In genomic region chr11:70696076-70696475, GRCh38 we compare ENCODE assay signal across 36 cellular contexts.
"Had no signal": no experiment of that assay in that cellular context is flagged by ENCODE, and none has a peak within 500 bp of the region (broad histone marks: within the 10 kb centered on the region; RNA-seq: fewer than 3 reads in every experiment).

No MANE protein-coding gene starts in this region.

- FAIRE-seq: astrocyte had no signal

- ATAC-seq: activated naive CD4-positive, alpha-beta T cell treated with anti-CD3 and anti-CD28 coated beads, Interleukin-2, amount 50 U/mL, for 72 hours; activated T-cell treated with anti-CD3 and anti-CD28 coated beads, Interleukin-2, amount 50 U/mL, for 4 hours; PC-3 had no signal

- DNase-seq: activated B cell treated with CpG ODN at 0.5 μM for 24 hours; activated CD4-positive, alpha-beta memory T cell treated with anti-CD3 and anti-CD28 coated beads for 36 hours; activated CD4-positive, alpha-beta T cell treated with anti-CD3 and anti-CD28 coated beads for 4 hours; activated CD4-positive, alpha-beta T cell treated with anti-CD3 and anti-CD28 coated beads, Interleukin-2, amount 50 U/mL, for 1 hour; activated CD4-positive, CD25-positive, alpha-beta regulatory T cell treated with anti-CD3 and anti-CD28 coated beads, Interleukin-2, amount 50 U/mL, for 72 hours; activated CD8-positive, alpha-beta memory T cell treated with anti-CD3 and anti-CD28 coated beads, Interleukin-2, amount 50 U/mL, for 4 hours; activated gamma-delta T cell treated with Interleukin-2 at 50 U/mL for 16 hours; activated naive CD4-positive, alpha-beta T cell treated with anti-CD3 and anti-CD28 coated beads for 36 hours; activated T-cell treated with anti-CD3 and anti-CD28 coated beads for 4 hours; activated T-cell treated with anti-CD3 and anti-CD28 coated beads, Interleukin-2, amount 50 U/mL, for 4 hours; adrenal gland; central memory CD4-positive, alpha-beta T cell; Kasumi-1; KG1; MG63; MV-4-11; NCI-H1092; NCI-H1417; NCI-H146; NCI-H187; NCI-H2029 treated with DMSO at 0.1 percent for 48 hours; NCI-H345; NCI-H524 treated with DMSO at 0.1 percent for 48 hours; NCI-H748 treated with DMSO at 0.1 percent for 48 hours; NK-92 treated with Interleukin-12 subunit alpha and Interleukin-12 subunit beta, amount 100 ng/mL, for 24 hours; PC-3; Peyer's patch; Right ventricle myocardium superior; SW 1271; T-helper 1 cell; T-helper 2 cell; T-helper 9 cell had no signal

- H3K4me1 ChIP-seq: adrenal gland, Peyer's patch had no signal

- H3K36me3 ChIP-seq: adrenal gland, MG63, Peyer's patch had no signal

- H3K9me3 ChIP-seq: adrenal gland, MG63, Peyer's patch had no signal

- H3K27ac ChIP-seq: adrenal gland, Peyer's patch, RWPE1, VCaP had no signal

- H3K27me3 ChIP-seq: adrenal gland, MG63, Peyer's patch had no signal

- H3K4me3 ChIP-seq: adrenal gland, MG63, Peyer's patch had no signal
